9 cellular contexts compared by ENCODE assay signal in the genomic region with DNA sequence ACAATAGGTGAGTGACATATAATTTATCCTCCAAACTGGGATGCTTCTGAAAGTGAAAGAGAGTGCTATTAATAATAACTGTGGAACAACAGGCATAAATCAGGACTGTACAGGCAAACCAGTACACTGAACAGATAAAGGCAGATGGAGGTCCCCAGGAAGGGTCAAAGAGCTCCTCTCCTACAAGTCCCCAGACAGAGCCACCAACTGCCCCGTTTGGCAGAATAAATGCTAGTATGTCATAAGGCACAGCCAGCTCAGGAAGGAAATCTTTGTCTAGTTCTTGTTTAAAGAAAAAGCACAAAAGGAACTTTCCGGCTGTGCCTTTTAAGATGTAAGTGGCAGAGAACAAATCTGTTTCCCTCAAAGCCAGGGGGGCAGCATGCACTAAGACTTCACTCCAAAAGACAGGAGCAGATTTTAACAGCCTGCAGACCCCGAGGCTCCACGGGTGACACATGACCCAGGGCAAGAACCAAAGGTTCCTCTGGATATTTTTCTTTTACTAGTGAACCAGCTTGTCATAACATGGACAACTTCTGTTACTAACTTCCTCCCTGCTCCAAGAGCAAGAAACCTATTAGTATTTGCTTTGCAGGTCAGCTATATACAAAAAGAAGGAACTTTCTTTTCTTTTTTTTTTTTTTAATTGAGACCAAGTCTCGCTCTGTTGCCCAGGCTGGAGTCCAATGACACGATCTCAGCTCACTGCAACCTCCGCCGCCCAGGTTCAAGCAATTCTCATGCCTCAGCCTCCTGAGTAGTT. TPM values are rescaled to one million over a fixed set of nuclear protein-coding genes. Genes with fewer than 3 reads are reported as not detected.
A peak's percentile ranks its signal among the peaks of the same experiment; 100 is the strongest.
DNase-seq lines count a peak whose midpoint lies in the region; ATAC-seq and TF ChIP-seq lines count a peak whose summit lies in the region.
"Had no signal": no experiment of that assay in that cellular context is flagged by ENCODE, and none has a peak within 500 bp of the region (broad histone marks: within the 10 kb centered on the region; RNA-seq: fewer than 3 reads in every experiment).

No MANE protein-coding gene starts in this region.

- H3K4me1 Mint-ChIP-seq in CD8-positive, alpha-beta memory T cell, result peaks cover 87 to 98% (median 98%) of the 10 kb centered on the region in 3 donors

- no peaks in the 10 kb centered on the region for H3K27me3 ChIP-seq in CD8-positive, alpha-beta memory T cell (ENCODE audit: insufficient read depth, low read length, poor library complexity, severe bottlenecking)
- no peaks in the 10 kb centered on the region for H3K27me3 ChIP-seq in rectal smooth muscle tissue (ENCODE audit: control insufficient read depth, insufficient read depth, low read length)

- CTCF ChIA-PET in CD8-positive, alpha-beta memory T cell (lab: Charles Lee), result interaction anchor here (1.0 to 8.1 kb wide), 5 partner anchors 9 to 48 kb away, joined by 4 to 44 read pairs (median 4); partner anchors contain the start of gene MYH9

- no peak for TF ChIP-seq POLR2A in lower leg skin (IDR thresholded peaks at IDR 0.05)

- H3K9me3 Mint-ChIP-seq in CD8-positive, alpha-beta memory T cell, result no peaks in the 10 kb centered on the region

- no peak for ATAC-seq in esophagus mucosa
- ATAC-seq: HCT116 had no signal

- no peak overlapping the region for H3K27ac ChIP-seq in CD8-positive, alpha-beta memory T cell (ENCODE audit: low read depth, low read length)
- H3K27ac ChIP-seq in SK-N-MC (peak overlapping the region; percentile 59; the same call in 1 of the 2 replicates), epithelial cell of prostate (peak overlapping the region; percentile 99), rectal smooth muscle tissue (ENCODE audit: low read depth, low read length) (peak overlapping the region; percentile 99)

- POLR2A ChIA-PET in CD8-positive, alpha-beta memory T cell (lab: Charles Lee), result interaction anchor here (0.6 to 1.4 kb wide), 8 partner anchors 8 to 143 kb away, joined by 3 to 6 read pairs (median 3); no protein-coding TSS in a partner anchor

- TF ChIP-seq CTCF in lower leg skin (IDR thresholded peaks at IDR 0.05), result no peak

- intact Hi-C loops in lower leg skin (cut with DNase I; ENCODE audit: low total_unique reads), result loop anchor here (10.0 kb wide), 1 partner anchor 47 kb away; the partner anchor contains the start of gene MYH9

- peaks cover 0 to 2% of the 10 kb centered on the region in 2 donors for H3K27me3 Mint-ChIP-seq in CD8-positive, alpha-beta memory T cell

- peaks cover 69% of the 10 kb centered on the region for H3K36me3 ChIP-seq in CD8-positive, alpha-beta memory T cell (ENCODE audit: insufficient read depth, low read length)
- H3K36me3 ChIP-seq in SK-N-MC (ENCODE audit: insufficient read depth, low read length) (peaks cover 59% of the 10 kb centered on the region), rectal smooth muscle tissue (ENCODE audit: control insufficient read depth, insufficient read depth, low read length) (peaks cover 60% of the 10 kb centered on the region)

- H3K27ac Mint-ChIP-seq in CD8-positive, alpha-beta memory T cell, result peak overlapping the region; percentile 94 to 100 (median 99)

- 60 to 72% methylated on average over 8 of the region's 8 CpGs for WGBS in lower leg skin, 2 donors

- H3K9ac ChIP-seq in SK-N-MC (ENCODE audit: insufficient read length) (no peak overlapping the region), rectal smooth muscle tissue (ENCODE audit: low read length) (no peak overlapping the region)

- DNase-seq in CD8-positive, alpha-beta memory T cell, result peak in 1 of 5 donors; percentile 62
- DNase-seq in SK-N-MC (ENCODE audit: low read depth, low spot score) (no peak), epithelial cell of prostate (ENCODE audit: low read depth, low spot score) (no peak), NCI-H524 treated with DMSO at 0.1 percent for 48 hours (lab: John Stamatoyannopoulos, UW) (no peak), lower leg skin (ENCODE audit: low spot score in 2 of 2) (no peak), NCI-H2227 (lab: John Stamatoyannopoulos, UW; ENCODE audit: unreplicated experiment) (no peak)

- H3K36me3 Mint-ChIP-seq in CD8-positive, alpha-beta memory T cell, result peaks cover 24 to 95% (median 36%) of the 10 kb centered on the region in 3 donors

- peaks cover 98% of the 10 kb centered on the region for H3K4me1 ChIP-seq in CD8-positive, alpha-beta memory T cell (ENCODE audit: insufficient read depth, low read length)
- H3K4me1 ChIP-seq in rectal smooth muscle tissue (ENCODE audit: control insufficient read depth, insufficient read depth, low read length), result peaks cover 93% of the 10 kb centered on the region

- H3K4me3 Mint-ChIP-seq in CD8-positive, alpha-beta memory T cell, result peak overlapping the region; percentile 11 to 92 (median 86)

- no peaks in the 10 kb centered on the region for H3K9me3 ChIP-seq in CD8-positive, alpha-beta memory T cell (ENCODE audit: low read length)
- H3K9me3 ChIP-seq in SK-N-MC (ENCODE audit: low read depth, low read length), result no peaks in the 10 kb centered on the region

- H3K4me3 ChIP-seq in CD8-positive, alpha-beta memory T cell (ENCODE audit: low read length), result peak overlapping the region; percentile 15
- no peak overlapping the region for H3K4me3 ChIP-seq in SK-N-MC
- peak overlapping the region; percentile 15 for H3K4me3 ChIP-seq in rectal smooth muscle tissue (ENCODE audit: low read length)
- H3K4me3 ChIP-seq in lower leg skin (ENCODE audit: low read depth, poor library complexity, severe bottlenecking), result no peak overlapping the region

RNA-seq across cellular contexts. Expression of gene MYH9, which starts 50.2 kb away (rescaled TPM):
- 100 to 1,000 TPM; 680 to 684 TPM for total RNA-seq in CD8-positive, alpha-beta memory T cell
- 425 TPM for polyA plus RNA-seq in CD8-positive, alpha-beta memory T cell
- total RNA-seq in esophagus mucosa, result 487 TPM
- 100 to 1,000 TPM; 258 to 335 (median 307) TPM for total RNA-seq in lower leg skin

Comparison
In these comparisons a context has a peak if more than half of its experiments do, and no peak if none do; other contexts are left out.
1. H3K4me3 ChIP-seq: peak in CD8-positive, alpha-beta memory T cell (single experiment) and rectal smooth muscle tissue (single experiment); none in SK-N-MC (single experiment) and lower leg skin (single experiment).